11 cellular contexts compared by ENCODE assay signal in the genomic region with DNA sequence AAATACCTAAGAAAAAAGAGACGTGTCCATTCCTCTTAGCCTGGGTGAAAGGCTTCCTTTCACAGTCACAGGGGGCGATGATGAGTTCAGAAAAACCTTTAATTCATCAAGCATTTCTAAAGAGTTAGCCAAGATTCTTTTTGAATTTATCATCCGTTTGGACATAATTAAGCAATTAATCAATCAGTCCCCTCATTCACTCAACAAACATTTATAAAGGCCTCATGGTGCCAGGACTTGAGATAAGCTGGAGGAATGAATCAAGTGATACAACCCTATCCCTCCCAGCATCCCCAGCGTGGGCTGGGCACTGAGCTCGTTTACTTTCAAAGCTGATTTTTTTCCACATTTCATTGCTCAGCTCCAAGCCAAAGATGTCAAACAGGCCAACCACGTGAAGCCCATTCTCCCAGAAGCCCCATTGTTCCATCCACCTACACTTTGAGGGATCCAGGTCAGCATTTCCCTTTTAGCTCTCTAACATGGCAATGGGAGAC.
DNase-seq lines count a peak whose midpoint lies in the region; ATAC-seq and TF ChIP-seq lines count a peak whose summit lies in the region.
"Had no signal": no experiment of that assay in that cellular context is flagged by ENCODE, and none has a peak within 500 bp of the region (broad histone marks: within the 10 kb centered on the region; RNA-seq: fewer than 3 reads in every experiment).

No MANE protein-coding gene starts in this region.

- TF ChIP-seq CTCF in fibroblast of the aortic adventitia (IDR thresholded peaks at IDR 0.05; ENCODE audit: insufficient read depth, low read length), result peak; percentile 66
- TF ChIP-seq CTCF in gastrocnemius medialis (IDR thresholded peaks at IDR 0.05 in 4 of 5, conservative IDR thresholded peaks at IDR 0.05 in 1 of 5), result no peak

- DNase-seq in Daoy (ENCODE audit: low read depth) (peak; percentile 83), SK-MEL-5 (ENCODE audit: low read depth, low spot score) (peak; percentile 33), fibroblast of the aortic adventitia (ENCODE audit: low read depth) (peak; percentile 97), gastrocnemius medialis (no peak), NCI-H2029 (lab: John Stamatoyannopoulos, UW) (no peak), foreskin melanocyte (no peak)
- DNase-seq: WERI-Rb-1 had no signal

- no peak overlapping the region for H3K4me3 ChIP-seq in fibroblast of the aortic adventitia (ENCODE audit: low read depth, low read length)
- no peak overlapping the region for H3K4me3 ChIP-seq in gastrocnemius medialis
- H3K4me3 ChIP-seq: prostate gland had no signal

- no peak for TF ChIP-seq POLR2A in gastrocnemius medialis (IDR thresholded peaks at IDR 0.05)

- intact Hi-C loops in gastrocnemius medialis (cut with DNase I; ENCODE audit: low total_unique reads), result no loop called here

- H3K9me3 ChIP-seq in gastrocnemius medialis, result peaks cover 0 to 9% (median 0%) of the 10 kb centered on the region in 3 donors
- H3K9me3 ChIP-seq: prostate gland had no signal

- ATAC-seq in gastrocnemius medialis, result no peak
- no peak for ATAC-seq in GM21367 (IDR thresholded peaks at IDR 0.05; ENCODE audit: unreplicated experiment)
- no peak for ATAC-seq in HG03460 (IDR thresholded peaks at IDR 0.05; ENCODE audit: unreplicated experiment)
- ATAC-seq: activated naive CD4-positive, alpha-beta T cell treated with anti-CD3 and anti-CD28 coated beads, Interleukin-2, amount 50 U/mL, for 72 hours had no signal

- no peaks in the 10 kb centered on the region for H3K36me3 ChIP-seq in gastrocnemius medialis
- H3K36me3 ChIP-seq: prostate gland, WERI-Rb-1 had no signal

- H3K27ac ChIP-seq in gastrocnemius medialis, result peak overlapping the region in 3 of 4 donors; percentile 10 to 67 (median 43)
- H3K27ac ChIP-seq: prostate gland, WERI-Rb-1 had no signal

- H3K27me3 ChIP-seq in gastrocnemius medialis, result no peaks in the 10 kb centered on the region

- H3K4me1 ChIP-seq in gastrocnemius medialis, result peaks cover 0 to 7% of the 10 kb centered on the region in 2 donors
- H3K4me1 ChIP-seq: prostate gland had no signal

- in situ Hi-C loops in SK-MEL-5 (cut with HindIII; ENCODE audit: low pct_unique_long_range_greater_than_20kb, low sequenced_read_pairs), result no loop called here
- in situ Hi-C loops in gastrocnemius medialis (cut with MboI; ENCODE audit: low sequenced_read_pairs in 4 of 4), result no loop called here

Comparison
In these comparisons a context has a peak if more than half of its experiments do, and no peak if none do; other contexts are left out.
1. DNase-seq: peak in Daoy (single experiment), SK-MEL-5 (single experiment) and fibroblast of the aortic adventitia (single experiment); none in gastrocnemius medialis (0 of 2), NCI-H2029 (single experiment) and foreskin melanocyte (single experiment).